Comparison of ENCODE assay signal across 11 cellular contexts in the genomic region with DNA sequence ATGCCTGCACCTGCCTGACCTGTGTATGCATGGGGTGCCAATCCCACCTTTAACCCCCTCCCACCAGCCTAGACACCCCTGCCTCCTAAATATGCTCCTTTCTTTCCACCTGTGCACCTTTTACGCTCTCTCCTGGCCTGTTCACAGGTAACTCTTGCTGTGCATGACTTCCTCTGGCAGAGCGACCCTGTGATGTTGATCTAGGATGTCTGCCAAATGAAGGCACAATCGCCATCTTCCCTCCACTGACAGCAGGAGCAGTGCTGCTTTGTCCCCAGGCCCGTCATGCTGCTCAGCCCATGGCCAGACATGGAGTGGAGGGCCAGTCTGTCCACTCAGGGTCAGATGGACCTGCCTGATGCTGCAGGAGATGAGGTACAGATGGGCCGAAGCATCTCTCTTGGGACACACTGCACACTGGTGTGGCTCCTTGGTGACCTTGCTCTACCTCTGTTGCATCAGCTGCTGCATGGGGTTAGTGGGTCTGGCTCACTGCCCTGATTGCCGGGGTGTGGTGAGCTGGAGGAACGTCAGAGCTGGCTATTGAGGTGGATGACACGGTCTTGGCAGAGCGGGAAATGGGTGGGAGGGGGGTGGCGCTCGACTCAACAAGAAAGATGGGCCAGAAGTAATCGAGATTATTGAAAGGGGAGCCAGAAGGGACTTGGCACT.
DNase-seq lines count a peak whose midpoint lies in the region; ATAC-seq and TF ChIP-seq lines count a peak whose summit lies in the region.
"Had no signal": no experiment of that assay in that cellular context is flagged by ENCODE, and none has a peak within 500 bp of the region (broad histone marks: within the 10 kb centered on the region; RNA-seq: fewer than 3 reads in every experiment).

No MANE protein-coding gene starts in this region.

- peaks cover 6% of the 10 kb centered on the region for H3K27me3 Mint-ChIP-seq in T-helper 2 cell treated with Interferon-gamma antibody and Interleukin-4, amounts not matched to agents 5 μg/mL and 100 μg/mL, for 36 hours (ENCODE audit: low read depth)
- peaks cover 16% of the 10 kb centered on the region for H3K27me3 Mint-ChIP-seq in activated T-helper 17 cell treated with anti-CD3 and anti-CD28 coated beads, Interleukin-2, amount 50 U/mL, for 72 hours
- H3K27me3 Mint-ChIP-seq: activated naive CD4-positive, alpha-beta T cell treated with anti-CD3 and anti-CD28 coated beads, Interleukin-2, amount 50 U/mL, for 24 hours had no signal

- intact Hi-C loops in Right ventricle myocardium inferior (cut with DNase I) (no loop called here), left cardiac atrium (cut with DNase I) (no loop called here)

- TF ChIP-seq CTCF in right atrium auricular region (IDR thresholded peaks at IDR 0.05) = no peak

- H3K36me3 Mint-ChIP-seq in stimulated activated effector memory CD8-positive, alpha-beta T cell treated with anti-CD3 and anti-CD28 coated beads, Interleukin-12 subunit alpha, Interleukin-12 subunit beta, amount 100 ng/mL, for 72 hours = no peaks in the 10 kb centered on the region
- no peaks in the 10 kb centered on the region for H3K36me3 Mint-ChIP-seq in T-helper 2 cell treated with Interferon-gamma antibody and Interleukin-4, amounts not matched to agents 5 μg/mL and 100 μg/mL, for 36 hours (ENCODE audit: low read depth)
- no peaks in the 10 kb centered on the region for H3K36me3 Mint-ChIP-seq in activated T-helper 17 cell treated with anti-CD3 and anti-CD28 coated beads, Interleukin-2, amount 50 U/mL, for 72 hours (ENCODE audit: low read depth)
- H3K36me3 Mint-ChIP-seq: activated naive CD4-positive, alpha-beta T cell treated with anti-CD3 and anti-CD28 coated beads, Interleukin-2, amount 50 U/mL, for 24 hours; CD4-positive, CD25-positive, alpha-beta regulatory T cell had no signal

- ATAC-seq in Right ventricle myocardium inferior (peak; percentile 38), left cardiac atrium (peak; percentile 30 to 55)
- no peak for ATAC-seq in stimulated activated effector memory CD8-positive, alpha-beta T cell treated with anti-CD3 and anti-CD28 coated beads, Interleukin-12 subunit alpha, Interleukin-12 subunit beta, amount 100 ng/mL, for 72 hours
- ATAC-seq in activated T-helper 17 cell treated with anti-CD3 and anti-CD28 coated beads, Interleukin-2, amount 50 U/mL, for 72 hours (replicated peaks) = no peak
- ATAC-seq: stimulated activated naive CD8-positive, alpha-beta T cell treated with anti-CD3 and anti-CD28 coated beads, Interleukin-15, amount 100 ng/mL, for 72 hours had no signal

- DNase-seq in Right ventricle myocardium inferior (ENCODE audit: missing footprints) = no peak
- DNase-seq in right atrium auricular region (ENCODE audit: low spot score) = no peak
- DNase-seq in SJCRH30 = peak; percentile 79 to 85
- DNase-seq in left cardiac atrium = peak; percentile 58
- DNase-seq in activated CD4-positive, alpha-beta T cell treated with anti-CD3 and anti-CD28 coated beads for 1 hour = no peak
- no peak for DNase-seq in stimulated activated effector memory CD8-positive, alpha-beta T cell treated with anti-CD3 and anti-CD28 coated beads, Interleukin-12 subunit alpha, Interleukin-12 subunit beta, amount 100 ng/mL, for 72 hours (ENCODE audit: low spot score in 2 of 2)
- DNase-seq in T-helper 2 cell treated with Interferon-gamma antibody and Interleukin-4, amounts not matched to agents 5 μg/mL and 100 μg/mL, for 36 hours (ENCODE audit: low spot score) = no peak
- DNase-seq: CD4-positive, CD25-positive, alpha-beta regulatory T cell; stimulated activated naive CD8-positive, alpha-beta T cell treated with anti-CD3 and anti-CD28 coated beads, Interleukin-15, amount 100 ng/mL, for 72 hours had no signal

- no peak overlapping the region for H3K4me3 Mint-ChIP-seq in stimulated activated effector memory CD8-positive, alpha-beta T cell treated with anti-CD3 and anti-CD28 coated beads, Interleukin-12 subunit alpha, Interleukin-12 subunit beta, amount 100 ng/mL, for 72 hours
- no peak overlapping the region for H3K4me3 Mint-ChIP-seq in T-helper 2 cell treated with Interferon-gamma antibody and Interleukin-4, amounts not matched to agents 5 μg/mL and 100 μg/mL, for 36 hours
- H3K4me3 Mint-ChIP-seq in activated T-helper 17 cell treated with anti-CD3 and anti-CD28 coated beads, Interleukin-2, amount 50 U/mL, for 72 hours = no peak overlapping the region
- H3K4me3 Mint-ChIP-seq: activated naive CD4-positive, alpha-beta T cell treated with anti-CD3 and anti-CD28 coated beads, Interleukin-2, amount 50 U/mL, for 24 hours; CD4-positive, CD25-positive, alpha-beta regulatory T cell; stimulated activated naive CD8-positive, alpha-beta T cell treated with anti-CD3 and anti-CD28 coated beads, Interleukin-15, amount 100 ng/mL, for 72 hours had no signal

- no peaks in the 10 kb centered on the region for H3K36me3 ChIP-seq in right atrium auricular region
- H3K36me3 ChIP-seq in SJCRH30 = no peaks in the 10 kb centered on the region

- H3K4me1 ChIP-seq in right atrium auricular region (no peaks in the 10 kb centered on the region), SJCRH30 (peaks cover 13% of the 10 kb centered on the region)

- no peak overlapping the region for H3K4me3 ChIP-seq in right atrium auricular region
- H3K4me3 ChIP-seq in SJCRH30 = no peak overlapping the region

- H3K9me3 ChIP-seq in right atrium auricular region = no peaks in the 10 kb centered on the region
- H3K9me3 ChIP-seq in SJCRH30 (replicated peaks) = no peaks in the 10 kb centered on the region

- H3K27ac Mint-ChIP-seq in stimulated activated effector memory CD8-positive, alpha-beta T cell treated with anti-CD3 and anti-CD28 coated beads, Interleukin-12 subunit alpha, Interleukin-12 subunit beta, amount 100 ng/mL, for 72 hours = no peak overlapping the region
- no peak overlapping the region for H3K27ac Mint-ChIP-seq in T-helper 2 cell treated with Interferon-gamma antibody and Interleukin-4, amounts not matched to agents 5 μg/mL and 100 μg/mL, for 36 hours
- H3K27ac Mint-ChIP-seq in activated T-helper 17 cell treated with anti-CD3 and anti-CD28 coated beads, Interleukin-2, amount 50 U/mL, for 72 hours = no peak overlapping the region
- H3K27ac Mint-ChIP-seq: activated naive CD4-positive, alpha-beta T cell treated with anti-CD3 and anti-CD28 coated beads, Interleukin-2, amount 50 U/mL, for 24 hours; stimulated activated naive CD8-positive, alpha-beta T cell treated with anti-CD3 and anti-CD28 coated beads, Interleukin-15, amount 100 ng/mL, for 72 hours had no signal

- H3K27ac ChIP-seq in right atrium auricular region (no peak overlapping the region), SJCRH30 (no peak overlapping the region)

- H3K4me1 Mint-ChIP-seq in stimulated activated effector memory CD8-positive, alpha-beta T cell treated with anti-CD3 and anti-CD28 coated beads, Interleukin-12 subunit alpha, Interleukin-12 subunit beta, amount 100 ng/mL, for 72 hours = no peaks in the 10 kb centered on the region
- no peaks in the 10 kb centered on the region for H3K4me1 Mint-ChIP-seq in T-helper 2 cell treated with Interferon-gamma antibody and Interleukin-4, amounts not matched to agents 5 μg/mL and 100 μg/mL, for 36 hours (ENCODE audit: low read depth)
- peaks cover 3% of the 10 kb centered on the region for H3K4me1 Mint-ChIP-seq in activated T-helper 17 cell treated with anti-CD3 and anti-CD28 coated beads, Interleukin-2, amount 50 U/mL, for 72 hours
- H3K4me1 Mint-ChIP-seq: activated naive CD4-positive, alpha-beta T cell treated with anti-CD3 and anti-CD28 coated beads, Interleukin-2, amount 50 U/mL, for 24 hours; CD4-positive, CD25-positive, alpha-beta regulatory T cell; stimulated activated naive CD8-positive, alpha-beta T cell treated with anti-CD3 and anti-CD28 coated beads, Interleukin-15, amount 100 ng/mL, for 72 hours had no signal

- H3K9me3 Mint-ChIP-seq in stimulated activated effector memory CD8-positive, alpha-beta T cell treated with anti-CD3 and anti-CD28 coated beads, Interleukin-12 subunit alpha, Interleukin-12 subunit beta, amount 100 ng/mL, for 72 hours = no peaks in the 10 kb centered on the region
- H3K9me3 Mint-ChIP-seq in T-helper 2 cell treated with Interferon-gamma antibody and Interleukin-4, amounts not matched to agents 5 μg/mL and 100 μg/mL, for 36 hours = no peaks in the 10 kb centered on the region
- H3K9me3 Mint-ChIP-seq in activated T-helper 17 cell treated with anti-CD3 and anti-CD28 coated beads, Interleukin-2, amount 50 U/mL, for 72 hours = no peaks in the 10 kb centered on the region
- H3K9me3 Mint-ChIP-seq: activated naive CD4-positive, alpha-beta T cell treated with anti-CD3 and anti-CD28 coated beads, Interleukin-2, amount 50 U/mL, for 24 hours; stimulated activated naive CD8-positive, alpha-beta T cell treated with anti-CD3 and anti-CD28 coated beads, Interleukin-15, amount 100 ng/mL, for 72 hours had no signal

- no peaks in the 10 kb centered on the region for H3K27me3 ChIP-seq in right atrium auricular region
- no peaks in the 10 kb centered on the region for H3K27me3 ChIP-seq in SJCRH30

Comparison
In these comparisons a context has a peak if more than half of its experiments do, and no peak if none do; other contexts are left out.
1. DNase-seq: peak in SJCRH30 (2 of 2) and left cardiac atrium (single experiment); none in Right ventricle myocardium inferior (single experiment), right atrium auricular region (single experiment), activated CD4-positive, alpha-beta T cell treated with anti-CD3 and anti-CD28 coated beads for 1 hour (single experiment), stimulated activated effector memory CD8-positive, alpha-beta T cell treated with anti-CD3 and anti-CD28 coated beads, Interleukin-12 subunit alpha, Interleukin-12 subunit beta, amount 100 ng/mL, for 72 hours (0 of 2) and T-helper 2 cell treated with Interferon-gamma antibody and Interleukin-4, amounts not matched to agents 5 μg/mL and 100 μg/mL, for 36 hours (single experiment).
2. ATAC-seq: peak in Right ventricle myocardium inferior (single experiment) and left cardiac atrium (2 of 2); none in stimulated activated effector memory CD8-positive, alpha-beta T cell treated with anti-CD3 and anti-CD28 coated beads, Interleukin-12 subunit alpha, Interleukin-12 subunit beta, amount 100 ng/mL, for 72 hours (single experiment) and activated T-helper 17 cell treated with anti-CD3 and anti-CD28 coated beads, Interleukin-2, amount 50 U/mL, for 72 hours (single experiment).